1 cellular context compared by ENCODE assay signal in genomic region chr1:199116488-199116887, GRCh38.
TF ChIP-seq lines count a peak whose summit lies in the region.

No MANE protein-coding gene starts in this region.

TF ChIP-seq in WTC11, 78 proteins besides CTCF, POLR2A, EP300 and RAD21 (continued from another document):
- no peak for TF ChIP-seq ATF6 (CRISPR knock-in tag; IDR thresholded peaks at IDR 0.05)
- no peak for TF ChIP-seq ZBTB43 (CRISPR knock-in tag; IDR thresholded peaks at IDR 0.05)
- no peak for TF ChIP-seq SMAD4 (CRISPR knock-in tag; IDR thresholded peaks at IDR 0.05)
- TF ChIP-seq ZNF263 (CRISPR knock-in tag; IDR thresholded peaks at IDR 0.05; ENCODE audit: low read depth), result no peak
- no peak for TF ChIP-seq ZNF317 (CRISPR knock-in tag; IDR thresholded peaks at IDR 0.05; ENCODE audit: borderline replicate concordance, low read depth)
- no peak for TF ChIP-seq ZMAT4 (CRISPR knock-in tag; IDR thresholded peaks at IDR 0.05)
- TF ChIP-seq RELA (CRISPR knock-in tag; IDR thresholded peaks at IDR 0.05; ENCODE audit: borderline replicate concordance), result no peak
TF ChIP-seq in WTC11: peak in this region for 0.
